12 cellular contexts compared by ENCODE assay signal in genomic region chr2:106516436-106516835, GRCh38.
"Had no signal": no experiment of that assay in that cellular context is flagged by ENCODE, and none has a peak within 500 bp of the region (broad histone marks: within the 10 kb centered on the region; RNA-seq: fewer than 3 reads in every experiment).

No MANE protein-coding gene starts in this region.

- DNase-seq: esophagus squamous epithelium; foreskin fibroblast; glutamatergic neuron; islet precursor cell; natural killer cell; spleen; stimulated activated CD4-positive, alpha-beta T cell treated with anti-CD3 and anti-CD28 coated beads, Interleukin-15, amount 100 ng/mL, for 24 hours; stimulated activated CD4-positive, alpha-beta T cell treated with anti-CD3 and anti-CD28 coated beads, Interleukin-1b, Interleukin-23, amount 100 ng/mL, for 48 hours; stimulated activated CD4-positive, alpha-beta T cell treated with anti-CD3 and anti-CD28 coated beads, Interleukin-4, amount 100 ng/mL, for 24 hours; stimulated activated naive CD8-positive, alpha-beta T cell treated with anti-CD3 and anti-CD28 coated beads, Interleukin-15, amount 100 ng/mL, for 72 hours; testis; upper lobe of right lung had no signal
